1 cellular context compared by ENCODE assay signal in genomic region chr1:179954494-179955317, GRCh38.
TF ChIP-seq lines count a peak whose summit lies in the region.

Gene CEP350, plus strand, starts transcription at chr1:179954810. Its CDS starts 31,372 bp downstream, at chr1:179986182.

TF ChIP-seq in K562, 482 proteins besides CTCF, POLR2A, EP300 and RAD21 (continued from another document and continues in another):
- no peak for TF ChIP-seq HDAC8 (tag; IDR thresholded peaks at IDR 0.05)
- TF ChIP-seq MITF (IDR thresholded peaks at IDR 0.05) = no peak; the same call in 1 of the 2 replicates
- peak; percentile 87 for TF ChIP-seq L3MBTL2 (IDR thresholded peaks at IDR 0.05)
- no peak for TF ChIP-seq CTCFL (IDR thresholded peaks at IDR 0.05; ENCODE audit: borderline replicate concordance, insufficient read depth, low read depth, low read length, poor library complexity, severe bottlenecking)
- no peak for TF ChIP-seq ZNF77 (CRISPR knock-in tag; IDR thresholded peaks at IDR 0.05)
- no peak for TF ChIP-seq GATA2 (CRISPR knock-in tag; IDR thresholded peaks at IDR 0.05)
- TF ChIP-seq GABPA (tag; conservative IDR thresholded peaks at IDR 0.05; ENCODE audit: low read depth) = no peak; the same call in 1 of the 2 replicates
- no peak for TF ChIP-seq PRDM10 (IDR thresholded peaks at IDR 0.05; ENCODE audit: partially characterized antibody)
- no peak for TF ChIP-seq ELF2 (CRISPR knock-in tag; IDR thresholded peaks at IDR 0.05)
- no peak for TF ChIP-seq ZZZ3 (IDR thresholded peaks at IDR 0.05)
- no peak for TF ChIP-seq KHSRP (IDR thresholded peaks at IDR 0.05)
- no peak for TF ChIP-seq GTF3C2 (IDR thresholded peaks at IDR 0.05; ENCODE audit: borderline replicate concordance, extremely low read depth, insufficient read length)
- TF ChIP-seq ZSCAN32 (CRISPR knock-in tag; IDR thresholded peaks at IDR 0.05) = peak; percentile 29; the same call in 1 of the 2 replicates
- no peak for TF ChIP-seq ZNF174 (CRISPR knock-in tag; IDR thresholded peaks at IDR 0.05)
- TF ChIP-seq ZNF347 (CRISPR knock-in tag; IDR thresholded peaks at IDR 0.05; ENCODE audit: low read depth) = 0 out of 2 replicates have a peak, but pooled peaks have one; percentile 20
- no peak for TF ChIP-seq ZNF318 (IDR thresholded peaks at IDR 0.05; ENCODE audit: borderline replicate concordance in 1 of 2, low read depth in 1 of 2)
- peak; percentile 27 for TF ChIP-seq SETDB1 (IDR thresholded peaks at IDR 0.05; ENCODE audit: low read length)
- no peak for TF ChIP-seq AFF1 (IDR thresholded peaks at IDR 0.05; ENCODE audit: low read depth in 1 of 2, partially characterized antibody in 2 of 2)
- TF ChIP-seq ZBED1 (IDR thresholded peaks at IDR 0.05) = no peak
- peak; percentile 80 for TF ChIP-seq NEUROD1 (IDR thresholded peaks at IDR 0.05; ENCODE audit: borderline replicate concordance, low read depth, low read length, partially characterized antibody)
- TF ChIP-seq HMGXB4 (CRISPR knock-in tag; IDR thresholded peaks at IDR 0.05) = peak; percentile 92
- TF ChIP-seq ZNF384 (IDR thresholded peaks at IDR 0.05; ENCODE audit: low read depth, low read length) = no peak
- TF ChIP-seq ZNF282 (CRISPR knock-in tag; IDR thresholded peaks at IDR 0.05) = no peak
- TF ChIP-seq MBD2 (IDR thresholded peaks at IDR 0.05; ENCODE audit: borderline replicate concordance, low read depth) = peak; percentile 79; the same call in 1 of the 2 replicates
- no peak; the same call in 1 of the 2 replicates for TF ChIP-seq ARID2 (IDR thresholded peaks at IDR 0.05)
- peak; percentile 81 for TF ChIP-seq HNRNPLL (IDR thresholded peaks at IDR 0.05; ENCODE audit: low read depth, low read length, poor library complexity, severe bottlenecking)
- no peak for TF ChIP-seq TCF7L2 (IDR thresholded peaks at IDR 0.05; ENCODE audit: low read depth, low read length)
- no peak for TF ChIP-seq ZNF551 (CRISPR knock-in tag; IDR thresholded peaks at IDR 0.05)
- peak; percentile 51 for TF ChIP-seq NFYB (IDR thresholded peaks at IDR 0.05; ENCODE audit: extremely low read depth, insufficient read length)
- peak; percentile 86 for TF ChIP-seq GABPB1 (CRISPR knock-in tag; IDR thresholded peaks at IDR 0.05)
- no peak for TF ChIP-seq SREBF2 (CRISPR knock-in tag; IDR thresholded peaks at IDR 0.05)
- peak; percentile 26; the same call in 1 of the 2 replicates for TF ChIP-seq CEBPG (CRISPR knock-in tag; IDR thresholded peaks at IDR 0.05)
- no peak for TF ChIP-seq CEBPG (tag; conservative IDR thresholded peaks at IDR 0.05 in 1 of 2, IDR thresholded peaks at IDR 0.05 in 1 of 2)
